In genomic region chr3:16841354-16841753, GRCh38 we compare ENCODE assay signal across 1 cellular context.
TF ChIP-seq lines count a peak whose summit lies in the region.

No MANE protein-coding gene starts in this region.

TF ChIP-seq in SK-N-SH, 30 proteins besides CTCF, POLR2A, EP300 and RAD21 (continued from another document):
- TF ChIP-seq USF2 (IDR thresholded peaks at IDR 0.05; ENCODE audit: borderline replicate concordance, low read depth, low read length) = no peak
- TF ChIP-seq JUND (IDR thresholded peaks at IDR 0.05) = no peak
- no peak for TF ChIP-seq POLR2AphosphoS5 (IDR thresholded peaks at IDR 0.05; ENCODE audit: low read depth, low read length)
- TF ChIP-seq RCOR1 (IDR thresholded peaks at IDR 0.05; ENCODE audit: low read length) = no peak
- no peak for TF ChIP-seq SMC3 (IDR thresholded peaks at IDR 0.05; ENCODE audit: low read depth, low read length)
